Comparison of ENCODE assay signal across 8 cellular contexts in genomic region chr22:22576244-22576988, GRCh38. TPM values are rescaled to one million over a fixed set of nuclear protein-coding genes. Genes with fewer than 3 reads are reported as not detected.
DNase-seq lines count a peak whose midpoint lies in the region; ATAC-seq, FAIRE-seq and TF ChIP-seq lines count a peak whose summit lies in the region.

No MANE protein-coding gene starts in this region.

- no peaks in the 10 kb centered on the region for H3K4me1 ChIP-seq in cardiac muscle cell (ENCODE audit: low read depth)

- DNase-seq in AG08396 (ENCODE audit: low spot score) (peak; percentile 67), GM12891 (ENCODE audit: insufficient read length, low spot score) (peak; percentile 45), NCI-H526 treated with DMSO at 0.1 percent for 48 hours (lab: John Stamatoyannopoulos, UW) (peak; percentile 11), cardiac muscle cell (ENCODE audit: low read depth in 1 of 2, low spot score in 1 of 2) (peak in 1 of 2 donors; percentile 68)
- DNase-seq in activated T-cell treated with anti-CD3 and anti-CD28 coated beads, Interleukin-2, amount 50 U/mL, for 72 hours = peak; percentile 31 to 43
- DNase-seq in stimulated activated CD4-positive, alpha-beta T cell treated with anti-CD3 and anti-CD28 coated beads, Interleukin-12 subunit alpha, Interleukin-12 subunit beta, amount 100 ng/mL, for 48 hours (ENCODE audit: low read depth in 2 of 3, low spot score in 1 of 3) = peak in 2 of 3 donors; percentile 29 to 30

- FAIRE-seq in GM12891 (lab: Jason Lieb, UNC) = peak; percentile 65

- no peaks in the 10 kb centered on the region for H3K27me3 ChIP-seq in cardiac muscle cell

- H3K4me3 ChIP-seq in cardiac muscle cell = no peak overlapping the region

- no peak overlapping the region for H3K27ac ChIP-seq in cardiac muscle cell

- no peak overlapping the region for H3K27ac Mint-ChIP-seq in activated T-cell treated with anti-CD3 and anti-CD28 coated beads, Interleukin-2, amount 50 U/mL, for 72 hours

- no peaks in the 10 kb centered on the region for H3K9me3 Mint-ChIP-seq in activated T-cell treated with anti-CD3 and anti-CD28 coated beads, Interleukin-2, amount 50 U/mL, for 72 hours

- no peaks in the 10 kb centered on the region for H3K4me1 Mint-ChIP-seq in activated T-cell treated with anti-CD3 and anti-CD28 coated beads, Interleukin-2, amount 50 U/mL, for 72 hours (ENCODE audit: low read depth)

- H3K36me3 Mint-ChIP-seq in activated T-cell treated with anti-CD3 and anti-CD28 coated beads, Interleukin-2, amount 50 U/mL, for 72 hours (ENCODE audit: insufficient read depth in 2 of 2) = no peaks in the 10 kb centered on the region

- TF ChIP-seq CTCF in cardiac muscle cell (IDR thresholded peaks at IDR 0.05; ENCODE audit: low read depth, low read length) = peak; percentile 92

- no peak overlapping the region for H3K4me3 Mint-ChIP-seq in activated T-cell treated with anti-CD3 and anti-CD28 coated beads, Interleukin-2, amount 50 U/mL, for 72 hours

- no peak for ATAC-seq in activated T-cell treated with anti-CD3 and anti-CD28 coated beads, Interleukin-2, amount 50 U/mL, for 72 hours (replicated peaks in 1 of 2)
- ATAC-seq in GM18502 (IDR thresholded peaks at IDR 0.05; ENCODE audit: poor library complexity, unreplicated experiment) (no peak), HG02623 (IDR thresholded peaks at IDR 0.05; ENCODE audit: unreplicated experiment) (no peak)

- H3K27me3 Mint-ChIP-seq in activated T-cell treated with anti-CD3 and anti-CD28 coated beads, Interleukin-2, amount 50 U/mL, for 72 hours (ENCODE audit: low read depth) = peaks cover 15% of the 10 kb centered on the region

- H3K36me3 ChIP-seq in cardiac muscle cell = no peaks in the 10 kb centered on the region

- no peak for TF ChIP-seq POLR2A in GM12891 (IDR thresholded peaks at IDR 0.05; ENCODE audit: low read depth, low read length)

- peaks cover 3% of the 10 kb centered on the region for H3K9me3 ChIP-seq in cardiac muscle cell (ENCODE audit: low read depth)

TF ChIP-seq in GM12891, 5 proteins besides CTCF, POLR2A, EP300 and RAD21:
- TF ChIP-seq PAX5 (IDR thresholded peaks at IDR 0.05; ENCODE audit: insufficient read depth, low read length, severe bottlenecking) = no peak
- 0 out of 2 replicates have a peak, but pooled peaks have one; percentile 4 for TF ChIP-seq SPI1 (IDR thresholded peaks at IDR 0.05; ENCODE audit: low read depth, low read length)

RNA-seq across cellular contexts. Expression of gene PRAME, which starts 17.4 kb away (rescaled TPM):
- 1.7 TPM for polyA plus RNA-seq in GM12891 (2012; ENCODE audit: low read depth, missing spikeins)
- under 1 TPM; 0.14 to 0.41 TPM for total RNA-seq in activated T-cell treated with anti-CD3 and anti-CD28 coated beads, Interleukin-2, amount 50 U/mL, for 72 hours
- total RNA-seq in cardiac muscle cell = not detected in 2 replicates
- polyA plus RNA-seq in cardiac muscle cell = not detected in 2 replicates

RNA-seq across cellular contexts. Expression of gene ZNF280A, which starts 56.3 kb away (rescaled TPM):
- not detected for polyA plus RNA-seq in GM12891 (2012; ENCODE audit: low read depth, missing spikeins)
- total RNA-seq in activated T-cell treated with anti-CD3 and anti-CD28 coated beads, Interleukin-2, amount 50 U/mL, for 72 hours = not detected
- total RNA-seq in cardiac muscle cell = not detected in 2 replicates
- not detected in 2 replicates for polyA plus RNA-seq in cardiac muscle cell
